1 cellular context compared by ENCODE assay signal in genomic region chr2:156695595-156695994, GRCh38.
TF ChIP-seq lines count a peak whose summit lies in the region.

No MANE protein-coding gene starts in this region.

TF ChIP-seq in GM23338, 12 proteins besides CTCF, POLR2A, EP300 and RAD21 (continued from another document):
- TF ChIP-seq, protein P1, sequence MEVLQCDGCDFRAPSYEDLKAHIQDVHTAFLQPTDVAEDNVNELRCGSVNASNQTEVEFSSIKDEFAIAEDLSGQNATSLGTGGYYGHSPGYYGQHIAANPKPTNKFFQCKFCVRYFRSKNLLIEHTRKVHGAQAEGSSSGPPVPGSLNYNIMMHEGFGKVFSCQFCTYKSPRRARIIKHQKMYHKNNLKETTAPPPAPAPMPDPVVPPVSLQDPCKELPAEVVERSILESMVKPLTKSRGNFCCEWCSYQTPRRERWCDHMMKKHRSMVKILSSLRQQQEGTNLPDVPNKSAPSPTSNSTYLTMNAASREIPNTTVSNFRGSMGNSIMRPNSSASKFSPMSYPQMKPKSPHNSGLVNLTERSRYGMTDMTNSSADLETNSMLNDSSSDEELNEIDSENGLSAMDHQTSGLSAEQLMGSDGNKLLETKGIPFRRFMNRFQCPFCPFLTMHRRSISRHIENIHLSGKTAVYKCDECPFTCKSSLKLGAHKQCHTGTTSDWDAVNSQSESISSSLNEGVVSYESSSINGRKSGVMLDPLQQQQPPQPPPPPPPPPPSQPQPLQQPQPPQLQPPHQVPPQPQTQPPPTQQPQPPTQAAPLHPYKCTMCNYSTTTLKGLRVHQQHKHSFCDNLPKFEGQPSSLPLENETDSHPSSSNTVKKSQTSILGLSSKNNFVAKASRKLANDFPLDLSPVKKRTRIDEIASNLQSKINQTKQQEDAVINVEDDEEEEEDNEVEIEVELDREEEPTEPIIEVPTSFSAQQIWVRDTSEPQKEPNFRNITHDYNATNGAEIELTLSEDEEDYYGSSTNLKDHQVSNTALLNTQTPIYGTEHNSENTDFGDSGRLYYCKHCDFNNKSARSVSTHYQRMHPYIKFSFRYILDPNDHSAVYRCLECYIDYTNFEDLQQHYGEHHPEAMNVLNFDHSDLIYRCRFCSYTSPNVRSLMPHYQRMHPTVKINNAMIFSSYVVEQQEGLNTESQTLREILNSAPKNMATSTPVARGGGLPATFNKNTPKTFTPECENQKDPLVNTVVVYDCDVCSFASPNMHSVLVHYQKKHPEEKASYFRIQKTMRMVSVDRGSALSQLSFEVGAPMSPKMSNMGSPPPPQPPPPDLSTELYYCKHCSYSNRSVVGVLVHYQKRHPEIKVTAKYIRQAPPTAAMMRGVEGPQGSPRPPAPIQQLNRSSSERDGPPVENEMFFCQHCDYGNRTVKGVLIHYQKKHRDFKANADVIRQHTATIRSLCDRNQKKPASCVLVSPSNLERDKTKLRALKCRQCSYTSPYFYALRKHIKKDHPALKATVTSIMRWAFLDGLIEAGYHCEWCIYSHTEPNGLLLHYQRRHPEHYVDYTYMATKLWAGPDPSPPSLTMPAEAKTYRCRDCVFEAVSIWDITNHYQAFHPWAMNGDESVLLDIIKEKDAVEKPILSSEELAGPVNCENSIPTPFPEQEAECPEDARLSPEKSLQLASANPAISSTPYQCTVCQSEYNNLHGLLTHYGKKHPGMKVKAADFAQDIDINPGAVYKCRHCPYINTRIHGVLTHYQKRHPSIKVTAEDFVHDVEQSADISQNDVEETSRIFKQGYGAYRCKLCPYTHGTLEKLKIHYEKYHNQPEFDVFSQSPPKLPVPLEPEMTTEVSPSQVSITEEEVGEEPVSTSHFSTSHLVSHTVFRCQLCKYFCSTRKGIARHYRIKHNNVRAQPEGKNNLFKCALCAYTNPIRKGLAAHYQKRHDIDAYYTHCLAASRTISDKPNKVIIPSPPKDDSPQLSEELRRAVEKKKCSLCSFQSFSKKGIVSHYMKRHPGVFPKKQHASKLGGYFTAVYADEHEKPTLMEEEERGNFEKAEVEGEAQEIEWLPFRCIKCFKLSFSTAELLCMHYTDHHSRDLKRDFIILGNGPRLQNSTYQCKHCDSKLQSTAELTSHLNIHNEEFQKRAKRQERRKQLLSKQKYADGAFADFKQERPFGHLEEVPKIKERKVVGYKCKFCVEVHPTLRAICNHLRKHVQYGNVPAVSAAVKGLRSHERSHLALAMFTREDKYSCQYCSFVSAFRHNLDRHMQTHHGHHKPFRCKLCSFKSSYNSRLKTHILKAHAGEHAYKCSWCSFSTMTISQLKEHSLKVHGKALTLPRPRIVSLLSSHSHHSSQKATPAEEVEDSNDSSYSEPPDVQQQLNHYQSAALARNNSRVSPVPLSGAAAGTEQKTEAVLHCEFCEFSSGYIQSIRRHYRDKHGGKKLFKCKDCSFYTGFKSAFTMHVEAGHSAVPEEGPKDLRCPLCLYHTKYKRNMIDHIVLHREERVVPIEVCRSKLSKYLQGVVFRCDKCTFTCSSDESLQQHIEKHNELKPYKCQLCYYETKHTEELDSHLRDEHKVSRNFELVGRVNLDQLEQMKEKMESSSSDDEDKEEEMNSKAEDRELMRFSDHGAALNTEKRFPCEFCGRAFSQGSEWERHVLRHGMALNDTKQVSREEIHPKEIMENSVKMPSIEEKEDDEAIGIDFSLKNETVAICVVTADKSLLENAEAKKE (CRISPR knock-in tag; IDR thresholded peaks at IDR 0.05), result no peak
- TF ChIP-seq CREB1 (CRISPR knock-in tag; IDR thresholded peaks at IDR 0.05; ENCODE audit: low read depth) (no peak), STAT1 (IDR thresholded peaks at IDR 0.05; ENCODE audit: unreplicated experiment) (no peak)
